ENCODE assay signal across 14 cellular contexts in genomic region chr12:106953352-106954260, GRCh38. TPM values are rescaled to one million over a fixed set of nuclear protein-coding genes. Genes with fewer than 3 reads are reported as not detected.
DNase-seq lines count a peak whose midpoint lies in the region; ATAC-seq and TF ChIP-seq lines count a peak whose summit lies in the region.
"Had no signal": no experiment of that assay in that cellular context is flagged by ENCODE, and none has a peak within 500 bp of the region (broad histone marks: within the 10 kb centered on the region; RNA-seq: fewer than 3 reads in every experiment).

No MANE protein-coding gene starts in this region.

- no peak overlapping the region for H3K27ac ChIP-seq in SK-N-SH (ENCODE audit: low read depth in 2 of 2, low read length in 1 of 2)
- H3K27ac ChIP-seq: VCaP had no signal

- no peak overlapping the region for H2AFZ ChIP-seq in SK-N-SH (ENCODE audit: low read depth)

- POLR2A ChIA-PET in T-cell (lab: Charles Lee) (interaction anchor here in 1 of 2 donors (0.6 kb wide), 2 partner anchors 18 to 78 kb away, joined by 3 to 5 read pairs; no protein-coding TSS in a partner anchor), SK-N-SH (lab: Yijun Ruan, JAX) (no interaction called here)

- H3K36me3 Mint-ChIP-seq in natural killer cell = no peaks in the 10 kb centered on the region
- H3K36me3 Mint-ChIP-seq in natural killer cell treated with Interleukin-12 subunit alpha and Interleukin-12 subunit beta and Interleukin-15 and Interleukin-18, amount 100 ng/mL, for 72 hours = peaks cover 5% of the 10 kb centered on the region
- H3K36me3 Mint-ChIP-seq in T-cell = no peaks in the 10 kb centered on the region
- H3K36me3 Mint-ChIP-seq in immature natural killer cell = peaks cover 0 to 4% (median 0%) of the 10 kb centered on the region in 3 donors
- peaks cover 9% of the 10 kb centered on the region for H3K36me3 Mint-ChIP-seq in activated CD8-positive, alpha-beta memory T cell treated with anti-CD3 and anti-CD28 coated beads, Interleukin-2, amount 10 ng/mL, durations not matched to agents 7 days and 5 days

- H3K27me3 ChIP-seq in SK-N-SH (ENCODE audit: insufficient read depth) = no peaks in the 10 kb centered on the region

- peaks cover 9% of the 10 kb centered on the region in 2 experiments; a peak in 2 of 4 replicates for H3K4me1 ChIP-seq in SK-N-SH (ENCODE audit: control insufficient read depth in 1 of 2, insufficient read depth in 2 of 2, low read depth in 1 of 2, low read length in 1 of 2)

- no peaks in the 10 kb centered on the region for H3K9me3 ChIP-seq in SK-N-SH

- TF ChIP-seq CTCF in natural killer cell (IDR thresholded peaks at IDR 0.05) (no peak), SK-N-SH (IDR thresholded peaks at IDR 0.05) (no peak)

- H3K36me3 ChIP-seq in SK-N-SH (replicated peaks in 1 of 2; ENCODE audit: control insufficient read depth in 1 of 2, insufficient read depth in 2 of 2, low read length in 1 of 2) = no peaks in the 10 kb centered on the region

- H3K4me1 Mint-ChIP-seq in natural killer cell = peaks cover 27 to 31% of the 10 kb centered on the region in 2 donors
- H3K4me1 Mint-ChIP-seq in natural killer cell treated with Interleukin-12 subunit alpha and Interleukin-12 subunit beta and Interleukin-15 and Interleukin-18, amount 100 ng/mL, for 72 hours (ENCODE audit: low read depth in 2 of 2) = peaks cover 15 to 16% of the 10 kb centered on the region in 2 donors
- H3K4me1 Mint-ChIP-seq in T-cell = peaks cover 27 to 36% (median 30%) of the 10 kb centered on the region in 3 donors
- peaks cover 20 to 27% of the 10 kb centered on the region in 2 donors for H3K4me1 Mint-ChIP-seq in immature natural killer cell
- H3K4me1 Mint-ChIP-seq in activated CD8-positive, alpha-beta memory T cell treated with anti-CD3 and anti-CD28 coated beads, Interleukin-2, amount 10 ng/mL, durations not matched to agents 7 days and 5 days = peaks cover 18% of the 10 kb centered on the region

- H3K27me3 Mint-ChIP-seq in natural killer cell (ENCODE audit: low read depth in 2 of 2) (peaks cover 0 to 3% of the 10 kb centered on the region in 2 donors), T-cell (no peaks in the 10 kb centered on the region), immature natural killer cell (ENCODE audit: low read depth in 3 of 3) (peaks cover 13 to 17% (median 15%) of the 10 kb centered on the region in 3 donors)
- H3K27me3 Mint-ChIP-seq in natural killer cell treated with Interleukin-12 subunit alpha and Interleukin-12 subunit beta and Interleukin-15 and Interleukin-18, amount 100 ng/mL, for 72 hours = peaks cover 3 to 7% of the 10 kb centered on the region in 2 donors
- H3K27me3 Mint-ChIP-seq in activated CD8-positive, alpha-beta memory T cell treated with anti-CD3 and anti-CD28 coated beads, Interleukin-2, amount 10 ng/mL, durations not matched to agents 7 days and 5 days = no peaks in the 10 kb centered on the region

- TF ChIP-seq EP300 in SK-N-SH (IDR thresholded peaks at IDR 0.05; ENCODE audit: borderline replicate concordance in 1 of 2, low read depth in 1 of 2, low read length in 1 of 2) = no peak

- H3K4me3 ChIP-seq in SK-N-SH (ENCODE audit: low read depth in 2 of 2, low read length in 1 of 2) = no peak overlapping the region

- H3K9me2 ChIP-seq in SK-N-SH = no peaks in the 10 kb centered on the region

- peaks cover 6% of the 10 kb centered on the region for H3F3A ChIP-seq in SK-N-SH (replicated peaks; ENCODE audit: insufficient read depth)

- no peak overlapping the region for H3K9ac ChIP-seq in SK-N-SH

- ATAC-seq in natural killer cell (no peak), T-cell (replicated peaks in 1 of 4) (no peak)
- no peak for ATAC-seq in natural killer cell treated with Interleukin-12 subunit alpha and Interleukin-12 subunit beta and Interleukin-15 and Interleukin-18, amount 100 ng/mL, for 72 hours
- no peak for ATAC-seq in activated CD8-positive, alpha-beta memory T cell treated with anti-CD3 and anti-CD28 coated beads, Interleukin-2, amount 10 ng/mL, durations not matched to agents 7 days and 5 days
- ATAC-seq: left ventricle myocardium superior had no signal

- H3K27ac Mint-ChIP-seq in natural killer cell (peak overlapping the region; percentile 89 to 98), T-cell (peak overlapping the region; percentile 50 to 57), immature natural killer cell (peak overlapping the region in 3 of 6 donors; percentile 91 to 96 (median 94))
- no peak overlapping the region for H3K27ac Mint-ChIP-seq in natural killer cell treated with Interleukin-12 subunit alpha and Interleukin-12 subunit beta and Interleukin-15 and Interleukin-18, amount 100 ng/mL, for 72 hours
- H3K27ac Mint-ChIP-seq in activated CD8-positive, alpha-beta memory T cell treated with anti-CD3 and anti-CD28 coated beads, Interleukin-2, amount 10 ng/mL, durations not matched to agents 7 days and 5 days = no peak overlapping the region

- TF ChIP-seq RAD21 in SK-N-SH (IDR thresholded peaks at IDR 0.05; ENCODE audit: low read length) = no peak

- H3K79me2 ChIP-seq in SK-N-SH (ENCODE audit: insufficient read depth) = peaks cover 42% of the 10 kb centered on the region

- intact Hi-C loops in natural killer cell (cut with micrococcal nuclease) = no loop called here

- H3K4me2 ChIP-seq in SK-N-SH = no peak overlapping the region

- DNase-seq in natural killer cell = no peak
- no peak for DNase-seq in natural killer cell treated with Interleukin-12 subunit alpha and Interleukin-12 subunit beta and Interleukin-15 and Interleukin-18, amount 100 ng/mL, for 72 hours (ENCODE audit: low spot score)
- DNase-seq in T-cell = no peak
- no peak for DNase-seq in immature natural killer cell
- DNase-seq in SK-N-SH = no peak
- no peak for DNase-seq in activated CD4-positive, alpha-beta T cell treated with anti-CD3 and anti-CD28 coated beads, Interleukin-2, amount 50 U/mL, for 1 hour
- DNase-seq in dedifferentiated amniotic fluid mesenchymal stem cell (ENCODE audit: extremely low spot score) = no peak
- no peak for DNase-seq in activated CD8-positive, alpha-beta memory T cell treated with anti-CD3 and anti-CD28 coated beads, Interleukin-2, amount 10 ng/mL, durations not matched to agents 7 days and 5 days
- DNase-seq: activated T-cell treated with anti-CD3 and anti-CD28 coated beads, Interleukin-2, amount 50 U/mL, for 48 hours; left ventricle myocardium superior; NCI-H345; occipital lobe; stimulated activated CD4-positive, alpha-beta T cell treated with anti-CD3 and anti-CD28 coated beads, Interleukin-4, amount 100 ng/mL, for 4 hours had no signal

- WGBS in SK-N-SH (ENCODE audit: low lambda C conversion rate) = 94% methylated on average over 12 of the region's 12 CpGs

- peaks cover 20% of the 10 kb centered on the region for H4K20me1 ChIP-seq in SK-N-SH (ENCODE audit: insufficient read depth)

- H3K4me3 Mint-ChIP-seq in natural killer cell (peak overlapping the region; percentile 72), T-cell (peak overlapping the region in 2 of 3 donors; percentile 25 to 33), immature natural killer cell (peak overlapping the region in 4 of 5 donors; percentile 14 to 50 (median 37))
- H3K4me3 Mint-ChIP-seq in natural killer cell treated with Interleukin-12 subunit alpha and Interleukin-12 subunit beta and Interleukin-15 and Interleukin-18, amount 100 ng/mL, for 72 hours = no peak overlapping the region
- H3K4me3 Mint-ChIP-seq in activated CD8-positive, alpha-beta memory T cell treated with anti-CD3 and anti-CD28 coated beads, Interleukin-2, amount 10 ng/mL, durations not matched to agents 7 days and 5 days = no peak overlapping the region

- CTCF ChIA-PET in T-cell (lab: Charles Lee) (interaction anchor here in 1 of 2 donors (0.5 kb wide), 1 partner anchor 594 kb away, joined by 3 read pairs; no protein-coding TSS in a partner anchor), SK-N-SH (lab: Yijun Ruan, JAX) (interaction anchor here (1.4 to 2.0 kb wide), 3 partner anchors 11 to 596 kb away, joined by 3 to 8 read pairs (median 5); partner anchors contain the start of gene POLR3B)
- CTCF ChIA-PET in activated CD8-positive, alpha-beta memory T cell treated with anti-CD3 and anti-CD28 coated beads, Interleukin-2, amount 10 ng/mL, durations not matched to agents 7 days and 5 days (lab: Charles Lee) = no interaction called here

- H3K9me3 Mint-ChIP-seq in natural killer cell (no peaks in the 10 kb centered on the region), T-cell (peaks cover 4 to 10% (median 5%) of the 10 kb centered on the region in 3 donors), immature natural killer cell (no peaks in the 10 kb centered on the region)
- peaks cover 4% of the 10 kb centered on the region for H3K9me3 Mint-ChIP-seq in natural killer cell treated with Interleukin-12 subunit alpha and Interleukin-12 subunit beta and Interleukin-15 and Interleukin-18, amount 100 ng/mL, for 72 hours
- peaks cover 11% of the 10 kb centered on the region for H3K9me3 Mint-ChIP-seq in activated CD8-positive, alpha-beta memory T cell treated with anti-CD3 and anti-CD28 coated beads, Interleukin-2, amount 10 ng/mL, durations not matched to agents 7 days and 5 days (ENCODE audit: low read depth)

RNA-seq across cellular contexts. Expression of gene TMEM263, which starts 2.1 kb away (rescaled TPM):
- total RNA-seq in natural killer cell (10 to 100 TPM; 24.1 to 37.5 (median 34.4) TPM), T-cell (10 to 100 TPM; 29.8 to 36.5 (median 31.2) TPM)
- 10 to 100 TPM; 31.2 to 42.7 TPM for total RNA-seq in natural killer cell treated with Interleukin-12 subunit alpha and Interleukin-12 subunit beta and Interleukin-15 and Interleukin-18, amount 100 ng/mL, for 72 hours
- polyA plus RNA-seq in immature natural killer cell (10 to 100 TPM; 30.2 to 33.5 (median 31.0) TPM), SK-N-SH (2012; rRNA removed) (16.9 and 21.4 TPM in 2 replicates)
- polyA plus RNA-seq in SK-N-SH (2012; cell fraction: cytosol; rRNA removed) = 24.9 and 29.6 TPM in 2 replicates
- 14.1 and 22.9 TPM in 2 replicates for polyA plus RNA-seq in SK-N-SH (2012; cell fraction: nucleus; rRNA removed)
- total RNA-seq in activated CD8-positive, alpha-beta memory T cell treated with anti-CD3 and anti-CD28 coated beads, Interleukin-2, amount 10 ng/mL, durations not matched to agents 7 days and 5 days = 10 to 100 TPM; 18.9 to 28.8 TPM

RNA-seq across cellular contexts. Expression of gene MTERF2, which starts 33.3 kb away (rescaled TPM):
- total RNA-seq in natural killer cell (10 to 100 TPM; 12.5 to 24.0 (median 15.1) TPM), T-cell (10 to 100 TPM in 2 of 5 donors, 1 to 10 TPM in 3; 7.4 to 11.5 (median 8.8) TPM)
- 1 to 10 TPM; 8.0 to 9.0 TPM for total RNA-seq in natural killer cell treated with Interleukin-12 subunit alpha and Interleukin-12 subunit beta and Interleukin-15 and Interleukin-18, amount 100 ng/mL, for 72 hours
- polyA plus RNA-seq in immature natural killer cell (10 to 100 TPM in 1 of 3 donors, 1 to 10 TPM in 2; 7.7 to 10.6 (median 9.7) TPM), SK-N-SH (2012; rRNA removed) (5.9 and 9.6 TPM in 2 replicates)
- polyA plus RNA-seq in SK-N-SH (2012; cell fraction: cytosol; rRNA removed) = 4.9 and 6.4 TPM in 2 replicates
- 16.2 and 33.1 TPM in 2 replicates for polyA plus RNA-seq in SK-N-SH (2012; cell fraction: nucleus; rRNA removed)
- total RNA-seq in activated CD8-positive, alpha-beta memory T cell treated with anti-CD3 and anti-CD28 coated beads, Interleukin-2, amount 10 ng/mL, durations not matched to agents 7 days and 5 days = 1 to 10 TPM; 5.6 to 6.9 TPM

Comparison
In these comparisons a context has a peak if more than half of its experiments do, and no peak if none do; other contexts are left out.
1. H3K27ac Mint-ChIP-seq: peak in natural killer cell (2 of 2) and T-cell (2 of 2); none in natural killer cell treated with Interleukin-12 subunit alpha and Interleukin-12 subunit beta and Interleukin-15 and Interleukin-18, amount 100 ng/mL, for 72 hours (0 of 2) and activated CD8-positive, alpha-beta memory T cell treated with anti-CD3 and anti-CD28 coated beads, Interleukin-2, amount 10 ng/mL, durations not matched to agents 7 days and 5 days (single experiment).
2. H3K4me3 Mint-ChIP-seq: peak in natural killer cell (single experiment), T-cell (2 of 3) and immature natural killer cell (4 of 5); none in natural killer cell treated with Interleukin-12 subunit alpha and Interleukin-12 subunit beta and Interleukin-15 and Interleukin-18, amount 100 ng/mL, for 72 hours (single experiment) and activated CD8-positive, alpha-beta memory T cell treated with anti-CD3 and anti-CD28 coated beads, Interleukin-2, amount 10 ng/mL, durations not matched to agents 7 days and 5 days (single experiment).